ENCODE assay signal across 27 cellular contexts in genomic region chr13:73088332-73088935, GRCh38.
"Had no signal": no experiment of that assay in that cellular context is flagged by ENCODE, and none has a peak within 500 bp of the region (broad histone marks: within the 10 kb centered on the region; RNA-seq: fewer than 3 reads in every experiment).

No MANE protein-coding gene starts in this region.

- DNase-seq: islet precursor cell; left ventricle myocardium inferior; midbrain; mucosa of descending colon; naive thymus-derived CD4-positive, alpha-beta T cell; pancreas; posterior cingulate gyrus; retina; right cardiac atrium; stimulated activated CD4-positive, alpha-beta T cell treated with anti-CD3 and anti-CD28 coated beads, Interleukin-12 subunit alpha, Interleukin-12 subunit beta, amount 100 ng/mL, for 4 hours; stimulated activated CD4-positive, alpha-beta T cell treated with anti-CD3 and anti-CD28 coated beads, Interleukin-15, amount 100 ng/mL, for 24 hours; stimulated activated CD4-positive, alpha-beta T cell treated with anti-CD3 and anti-CD28 coated beads, Interleukin-2, amount 100 ng/mL, for 24 hours; stimulated activated CD4-positive, alpha-beta T cell treated with anti-CD3 and anti-CD28 coated beads, Interleukin-4, amount 100 ng/mL, for 1 hour; stimulated activated naive B cell treated with anti-CD40 and anti-IgM and Interleukin-4, amounts not matched to agents 10 μg/mL and 1 μg/mL and 100 μg/mL, for 72 hours; stimulated activated naive CD8-positive, alpha-beta T cell treated with anti-CD3 and anti-CD28 coated beads, Interleukin-15, Interleukin-2, amounts not matched to agents 100 U/mL and 50 U/mL, for 24 hours; stomach; testis; thyroid gland; transverse colon; upper lobe of right lung had no signal

- H3K9me3 ChIP-seq: pancreas, prostate gland, testis, thyroid gland, upper lobe of right lung had no signal

- H3K4me2 ChIP-seq: hepatocyte had no signal

- ATAC-seq: mucosa of descending colon; naive thymus-derived CD4-positive, alpha-beta T cell; natural killer cell treated with Interleukin-12 subunit alpha and Interleukin-12 subunit beta and Interleukin-15 and Interleukin-18, amount 100 ng/mL, for 72 hours; pancreas; right cardiac atrium; sciatic nerve; stimulated activated naive B cell treated with anti-CD40 and anti-IgM and Interleukin-4, amounts not matched to agents 10 μg/mL and 1 μg/mL and 100 μg/mL, for 72 hours; stimulated activated naive CD8-positive, alpha-beta T cell treated with anti-CD3 and anti-CD28 coated beads, Interleukin-15, Interleukin-2, amounts not matched to agents 100 U/mL and 50 U/mL, for 24 hours; upper lobe of right lung had no signal

- FAIRE-seq: urothelium cell line had no signal

- H3K27me3 ChIP-seq: hepatocyte, pancreas, stomach, testis, thyroid gland, transverse colon, upper lobe of right lung had no signal

- H3K27ac ChIP-seq: left ventricle myocardium inferior, pancreas, prostate gland, skin epidermis, stomach, testis, thyroid gland, transverse colon, upper lobe of right lung had no signal

- H3K4me3 ChIP-seq: hepatocyte, left ventricle myocardium inferior, lung, mucosa of descending colon, pancreas, prostate gland, skin epidermis, stomach, testis, thyroid gland, transverse colon, upper lobe of right lung had no signal

- H3K4me1 ChIP-seq: left ventricle myocardium inferior, prostate gland, testis, thyroid gland, upper lobe of right lung had no signal

- H3K36me3 ChIP-seq: left ventricle myocardium inferior, pancreas, prostate gland, stomach, thyroid gland, transverse colon, upper lobe of right lung had no signal

- H3K79me2 ChIP-seq: hepatocyte had no signal

- H2AFZ ChIP-seq: hepatocyte had no signal
